Comparison of ENCODE assay signal across 13 cellular contexts in genomic region chr4:878796-879729, GRCh38. TPM values are rescaled to one million over a fixed set of nuclear protein-coding genes. Genes with fewer than 3 reads are reported as not detected.
DNase-seq lines count a peak whose midpoint lies in the region; ATAC-seq, FAIRE-seq and TF ChIP-seq lines count a peak whose summit lies in the region.
"Had no signal": no experiment of that assay in that cellular context is flagged by ENCODE, and none has a peak within 500 bp of the region (broad histone marks: within the 10 kb centered on the region; RNA-seq: fewer than 3 reads in every experiment).

No MANE protein-coding gene starts in this region.

- TF ChIP-seq POLR2A in GM12892 (IDR thresholded peaks at IDR 0.05; ENCODE audit: low read depth, low read length), result no peak
- TF ChIP-seq POLR2A in body of pancreas (IDR thresholded peaks at IDR 0.05), result no peak

- no peak overlapping the region for H3K4me3 ChIP-seq in body of pancreas
- H3K4me3 ChIP-seq: right atrium auricular region had no signal

- DNase-seq in GM12892 (ENCODE audit: insufficient read length) (no peak), H4 (ENCODE audit: low spot score) (no peak), NCI-H2227 (lab: John Stamatoyannopoulos, UW; ENCODE audit: unreplicated experiment) (no peak), body of pancreas (no peak), kidney glomerular epithelial cell (lab: John Stamatoyannopoulos, UW) (no peak)
- DNase-seq in activated CD4-positive, alpha-beta T cell treated with anti-CD3 and anti-CD28 coated beads, Interleukin-2, amount 50 U/mL, for 48 hours, result peak; percentile 23 to 52
- no peak for DNase-seq in activated naive CD8-positive, alpha-beta T cell treated with anti-CD3 and anti-CD28 coated beads, Interleukin-2, amount 10 ng/mL, durations not matched to agents 7 days and 5 days
- peak in 2 of 3 donors; percentile 10 to 30 for DNase-seq in stimulated activated CD4-positive, alpha-beta T cell treated with anti-CD3 and anti-CD28 coated beads, Interleukin-12 subunit alpha, Interleukin-12 subunit beta, amount 100 ng/mL, for 48 hours (ENCODE audit: low read depth in 2 of 3, low spot score in 1 of 3)
- DNase-seq: AML-193, MM.1S, NCI-H446 treated with DMSO at 0.1 percent for 48 hours had no signal

- peaks cover 12% of the 10 kb centered on the region for H3K36me3 Mint-ChIP-seq in activated naive CD8-positive, alpha-beta T cell treated with anti-CD3 and anti-CD28 coated beads, Interleukin-2, amount 10 ng/mL, durations not matched to agents 7 days and 5 days

- H3K4me1 ChIP-seq in body of pancreas, result no peaks in the 10 kb centered on the region
- H3K4me1 ChIP-seq: right atrium auricular region had no signal

- H3K27ac ChIP-seq in body of pancreas, result no peak overlapping the region
- H3K27ac ChIP-seq: HL-60, right atrium auricular region had no signal

- H3K4me3 Mint-ChIP-seq in activated naive CD8-positive, alpha-beta T cell treated with anti-CD3 and anti-CD28 coated beads, Interleukin-2, amount 10 ng/mL, durations not matched to agents 7 days and 5 days, result peak overlapping the region; percentile 64

- intact Hi-C loops in body of pancreas (cut with DNase I), result no loop called here

- peaks cover 21% of the 10 kb centered on the region for H3K4me1 Mint-ChIP-seq in activated naive CD8-positive, alpha-beta T cell treated with anti-CD3 and anti-CD28 coated beads, Interleukin-2, amount 10 ng/mL, durations not matched to agents 7 days and 5 days

- H3K27me3 Mint-ChIP-seq in activated naive CD8-positive, alpha-beta T cell treated with anti-CD3 and anti-CD28 coated beads, Interleukin-2, amount 10 ng/mL, durations not matched to agents 7 days and 5 days, result no peaks in the 10 kb centered on the region

- POLR2A ChIA-PET in activated naive CD8-positive, alpha-beta T cell treated with anti-CD3 and anti-CD28 coated beads, Interleukin-2, amount 10 ng/mL, durations not matched to agents 7 days and 5 days (lab: Charles Lee), result interaction anchor here (0.8 kb wide), 1 partner anchor 22 kb away, joined by 3 read pairs; no protein-coding TSS in a partner anchor

- H3K27me3 ChIP-seq in body of pancreas, result no peaks in the 10 kb centered on the region
- H3K27me3 ChIP-seq: right atrium auricular region had no signal

- H3K9me3 Mint-ChIP-seq in activated naive CD8-positive, alpha-beta T cell treated with anti-CD3 and anti-CD28 coated beads, Interleukin-2, amount 10 ng/mL, durations not matched to agents 7 days and 5 days, result no peaks in the 10 kb centered on the region

- H3K27ac Mint-ChIP-seq in activated naive CD8-positive, alpha-beta T cell treated with anti-CD3 and anti-CD28 coated beads, Interleukin-2, amount 10 ng/mL, durations not matched to agents 7 days and 5 days, result peak overlapping the region; percentile 95

- H3K9me3 ChIP-seq in body of pancreas, result no peaks in the 10 kb centered on the region
- H3K9me3 ChIP-seq: right atrium auricular region had no signal

- peaks cover 16 to 41% of the 10 kb centered on the region in 2 donors for H3K36me3 ChIP-seq in body of pancreas (replicated peaks in 1 of 2; ENCODE audit: insufficient read depth in 1 of 2, low read depth in 2 of 2)

- WGBS in body of pancreas, 2 donors, result 89 to 91% methylated on average over 23 of the region's 23 CpGs

- peak; percentile 82 for ATAC-seq in activated naive CD8-positive, alpha-beta T cell treated with anti-CD3 and anti-CD28 coated beads, Interleukin-2, amount 10 ng/mL, durations not matched to agents 7 days and 5 days (ENCODE audit: low read depth)
- ATAC-seq in body of pancreas, result no peak

- peak; percentile 57 for FAIRE-seq in GM12892 (lab: Jason Lieb, UNC)

- TF ChIP-seq CTCF in body of pancreas (IDR thresholded peaks at IDR 0.05), result no peak

RNA-seq across cellular contexts. Expression of gene GAK, which starts 53.1 kb away (rescaled TPM):
- 35.2 TPM for polyA plus RNA-seq in GM12892 (2012; ENCODE audit: missing spikeins)
- total RNA-seq in activated naive CD8-positive, alpha-beta T cell treated with anti-CD3 and anti-CD28 coated beads, Interleukin-2, amount 10 ng/mL, durations not matched to agents 7 days and 5 days, result 100 to 1,000 TPM; 169 to 182 TPM
- total RNA-seq in H4 (2014; rRNA removed; shearing (Covaris generic)), result 49.5 and 73.0 TPM in 2 replicates
- total RNA-seq in body of pancreas, result 100 to 1,000 TPM; 126 to 127 TPM

RNA-seq across cellular contexts. Expression of gene CPLX1, which starts 53.1 kb away (rescaled TPM):
- polyA plus RNA-seq in GM12892 (2012; ENCODE audit: missing spikeins), result not detected
- total RNA-seq in activated naive CD8-positive, alpha-beta T cell treated with anti-CD3 and anti-CD28 coated beads, Interleukin-2, amount 10 ng/mL, durations not matched to agents 7 days and 5 days, result 1 to 10 TPM; 3.7 to 5.0 TPM
- 0.17 TPM in 1 of 2 replicates, not detected in the other for total RNA-seq in H4 (2014; rRNA removed; shearing (Covaris generic))
- total RNA-seq in body of pancreas, result 1 to 10 TPM in 1 of 2 donors, under 1 TPM in 1; 0.52 to 2.0 TPM

RNA-seq across cellular contexts. Expression of gene TMEM175, which starts 53.2 kb away (rescaled TPM):
- polyA plus RNA-seq in GM12892 (2012; ENCODE audit: missing spikeins), result 12.8 TPM
- 10 to 100 TPM; 38.2 to 39.8 TPM for total RNA-seq in activated naive CD8-positive, alpha-beta T cell treated with anti-CD3 and anti-CD28 coated beads, Interleukin-2, amount 10 ng/mL, durations not matched to agents 7 days and 5 days
- total RNA-seq in H4 (2014; rRNA removed; shearing (Covaris generic)), result 9.7 and 13.0 TPM in 2 replicates
- 10 to 100 TPM; 40.2 to 65.3 TPM for total RNA-seq in body of pancreas

Comparison
In these comparisons a context has a peak if more than half of its experiments do, and no peak if none do; other contexts are left out.
1. DNase-seq: peak in activated CD4-positive, alpha-beta T cell treated with anti-CD3 and anti-CD28 coated beads, Interleukin-2, amount 50 U/mL, for 48 hours (2 of 2) and stimulated activated CD4-positive, alpha-beta T cell treated with anti-CD3 and anti-CD28 coated beads, Interleukin-12 subunit alpha, Interleukin-12 subunit beta, amount 100 ng/mL, for 48 hours (2 of 3); none in GM12892 (single experiment), activated naive CD8-positive, alpha-beta T cell treated with anti-CD3 and anti-CD28 coated beads, Interleukin-2, amount 10 ng/mL, durations not matched to agents 7 days and 5 days (single experiment), H4 (single experiment), NCI-H2227 (single experiment), body of pancreas (0 of 4) and kidney glomerular epithelial cell (single experiment).